In genomic region chr12:24960222-24960855, GRCh38 we compare ENCODE assay signal across 8 cellular contexts. TPM values are rescaled to one million over a fixed set of nuclear protein-coding genes. Genes with fewer than 3 reads are reported as not detected.
DNase-seq lines count a peak whose midpoint lies in the region; ATAC-seq, FAIRE-seq and TF ChIP-seq lines count a peak whose summit lies in the region.

No MANE protein-coding gene starts in this region.

- H3K14ac ChIP-seq in H1 (ENCODE audit: insufficient read length) = no peak overlapping the region

- no peak overlapping the region for H3K23ac ChIP-seq in H1 (ENCODE audit: insufficient read length)

- H2BK12ac ChIP-seq in H1 (ENCODE audit: low read depth, low read length) = peak overlapping the region; percentile 68; the same call in 1 of the 2 replicates

- H3K27me3 ChIP-seq in DND-41 (ENCODE audit: insufficient read depth, low read length, poor library complexity) (no peaks in the 10 kb centered on the region), H1 (replicated peaks in 1 of 4; ENCODE audit: control insufficient read depth in 3 of 4, extremely low read depth in 1 of 4, insufficient read depth in 3 of 4, low read length in 3 of 4) (no peaks in the 10 kb centered on the region), sigmoid colon (no peaks in the 10 kb centered on the region)

- H3K4me2 ChIP-seq in DND-41 (ENCODE audit: insufficient read depth, low read length) (no peak overlapping the region), H1 (ENCODE audit: insufficient read depth in 1 of 2, low read depth in 2 of 2, low read length in 2 of 2) (no peak overlapping the region)

- H2AK5ac ChIP-seq in H1 (ENCODE audit: low read depth, low read length) = peak overlapping the region; percentile 42; the same call in 1 of the 2 replicates

- ATAC-seq in DND-41 (ENCODE audit: insufficient read depth, low read depth) (peak; percentile 97), GM19372 (IDR thresholded peaks at IDR 0.05; ENCODE audit: low read depth, unreplicated experiment) (peak; percentile 75), HG03469 (IDR thresholded peaks at IDR 0.05; ENCODE audit: unreplicated experiment) (peak; percentile 87)

- POLR2A ChIA-PET in H1 (lab: Charles Lee; ENCODE audit: partially characterized antibody) = interaction anchor here (0.7 kb wide), 2 partner anchors 9 to 13 kb away, joined by 3 to 5 read pairs; no protein-coding TSS in a partner anchor

- TF ChIP-seq POLR2A in H1 (IDR thresholded peaks at IDR 0.05; ENCODE audit: control extremely low read depth in 1 of 2, low read depth in 2 of 2, low read length in 2 of 2) = no peak
- TF ChIP-seq POLR2A in sigmoid colon (IDR thresholded peaks at IDR 0.05) = no peak

- no peak overlapping the region for H2BK5ac ChIP-seq in H1 (ENCODE audit: low read depth, low read length)

- no peak overlapping the region for H2BK120ac ChIP-seq in H1 (replicated peaks; ENCODE audit: low read depth, low read length)

- H3K79me1 ChIP-seq in H1 (ENCODE audit: low read depth, low read length) = no peaks in the 10 kb centered on the region

- H4K8ac ChIP-seq in H1 (ENCODE audit: extremely low read depth, insufficient read depth, low read length) = no peak overlapping the region

- peak; percentile 79 for TF ChIP-seq CTCF in DND-41 (IDR thresholded peaks at IDR 0.05; ENCODE audit: borderline replicate concordance, extremely low read depth, low read length, poor library complexity, severe bottlenecking)
- TF ChIP-seq CTCF in H1 (IDR thresholded peaks at IDR 0.05; ENCODE audit: control extremely low read depth in 1 of 3, insufficient read depth in 1 of 3, low read depth in 1 of 3, low read length in 3 of 3) = peak; percentile 67 to 88 (median 85)
- TF ChIP-seq CTCF in sigmoid colon (IDR thresholded peaks at IDR 0.05) = no peak

- H2BK15ac ChIP-seq in H1 (ENCODE audit: low read length) = peak overlapping the region; percentile 6; the same call in 1 of the 2 replicates

- CTCF ChIA-PET in H1 (lab: Charles Lee; ENCODE audit: partially characterized antibody) = interaction anchor here (0.7 to 2.0 kb wide), 11 partner anchors 8 to 260 kb away, joined by 3 to 8 read pairs (median 3); no protein-coding TSS in a partner anchor

- H3K36me3 ChIP-seq in DND-41 (ENCODE audit: insufficient read depth, low read length) (no peaks in the 10 kb centered on the region), H1 (ENCODE audit: control insufficient read depth in 2 of 4, insufficient read depth in 4 of 4, low read length in 3 of 4) (no peaks in the 10 kb centered on the region), sigmoid colon (no peaks in the 10 kb centered on the region)

- H4K91ac ChIP-seq in H1 (replicated peaks; ENCODE audit: insufficient read length, low read length) = no peak overlapping the region

- H3K27ac ChIP-seq in DND-41 (ENCODE audit: low read length) = no peak overlapping the region
- no peak overlapping the region for H3K27ac ChIP-seq in H1 (ENCODE audit: low read depth, low read length)
- no peak overlapping the region for H3K27ac ChIP-seq in sigmoid colon

- H3K9ac ChIP-seq in DND-41 (ENCODE audit: low read depth, low read length) (no peak overlapping the region), H1 (replicated peaks in 1 of 4; ENCODE audit: extremely low read depth in 1 of 4, low read depth in 3 of 4, low read length in 3 of 4) (no peak overlapping the region)

- H4K20me1 ChIP-seq in DND-41 (ENCODE audit: insufficient read depth, low read length) (no peaks in the 10 kb centered on the region), H1 (replicated peaks in 1 of 2; ENCODE audit: control insufficient read depth in 1 of 2, insufficient read depth in 2 of 2, low read length in 2 of 2) (no peaks in the 10 kb centered on the region)

- no peak overlapping the region for H4K5ac ChIP-seq in H1 (ENCODE audit: insufficient read length, low read depth, low read length)

- WGBS in H1 (ENCODE audit: extremely low coverage in 1 of 2, insufficient coverage in 1 of 2, insufficient read length in 1 of 2, insufficient replicate concordance in 2 of 2, low coverage in 1 of 2, low lambda C conversion rate in 2 of 2, missing lambda C conversion rate in 1 of 2), 2 experiments = 0% methylated on average over 1 of the region's 2 CpGs; no CpG with 5 or more reads in 1 of the 2 experiments
- WGBS in sigmoid colon, 2 donors = 15 to 37% methylated on average over 2 of the region's 2 CpGs

- no peak overlapping the region; the same call in 1 of the 2 replicates for H2BK20ac ChIP-seq in H1 (ENCODE audit: low read length)

- intact Hi-C loops in sigmoid colon (cut with DNase I) = no loop called here

- TF ChIP-seq RAD21 in H1 (IDR thresholded peaks at IDR 0.05 in 1 of 2, conservative IDR thresholded peaks at IDR 0.05 in 1 of 2; ENCODE audit: low read depth in 2 of 2, low read length in 2 of 2) = peak; percentile 77 to 81

- H3K56ac ChIP-seq in H1 (replicated peaks; ENCODE audit: insufficient read length, low read depth, low read length) = no peak overlapping the region

- H2AFZ ChIP-seq in DND-41 (ENCODE audit: low read depth, low read length) (no peak overlapping the region), H1 (ENCODE audit: low read length) (no peak overlapping the region)

- no peaks in the 10 kb centered on the region for H3K79me2 ChIP-seq in DND-41 (ENCODE audit: insufficient read depth, low read length)
- no peaks in the 10 kb centered on the region for H3K79me2 ChIP-seq in H1 (ENCODE audit: control insufficient read depth in 1 of 2, insufficient read depth in 2 of 2, low read length in 2 of 2)

- DNase-seq in DND-41 = peak; percentile 64
- DNase-seq in SK-N-DZ (ENCODE audit: low spot score) = peak; percentile 64
- peak in 1 of 2 experiments; percentile 66 for DNase-seq in H1 (ENCODE audit: low read depth in 1 of 2, low spot score in 2 of 2)
- DNase-seq in occipital lobe (lab: John Stamatoyannopoulos, UW) = peak; percentile 4
- DNase-seq in NCI-H2196 (lab: John Stamatoyannopoulos, UW; ENCODE audit: unreplicated experiment) = no peak
- no peak for DNase-seq in sigmoid colon

- no peak overlapping the region for H3K4ac ChIP-seq in H1 (replicated peaks; ENCODE audit: insufficient read length, low read depth, low read length)

- no peaks in the 10 kb centered on the region for H3K23me2 ChIP-seq in H1 (ENCODE audit: low read depth, low read length)

- TF ChIP-seq EP300 in H1 (IDR thresholded peaks at IDR 0.05; ENCODE audit: borderline replicate concordance in 1 of 2, low read depth in 2 of 2, low read length in 2 of 2) (no peak), sigmoid colon (IDR thresholded peaks at IDR 0.05) (no peak)

- no peaks in the 10 kb centered on the region for H3K9me3 ChIP-seq in DND-41 (ENCODE audit: insufficient read depth, low read length, severe bottlenecking)
- H3K9me3 ChIP-seq in H1 (ENCODE audit: insufficient read depth in 2 of 2, low read depth in 1 of 2, low read length in 1 of 2) = 0 out of 4 replicates have a peak, but pooled peaks cover 0 to 3% of the 10 kb centered on the region in 2 experiments
- no peaks in the 10 kb centered on the region for H3K9me3 ChIP-seq in sigmoid colon

- H3K18ac ChIP-seq in H1 (ENCODE audit: extremely low read depth, low read length) = no peak overlapping the region

- peak; percentile 91 for FAIRE-seq in H1 (lab: Jason Lieb, UNC)

- H3K4me3 ChIP-seq in DND-41 (ENCODE audit: low read depth in 1 of 2, low read length in 2 of 2) = no peak overlapping the region
- no peak overlapping the region for H3K4me3 ChIP-seq in H1 (ENCODE audit: extremely low read depth in 1 of 4, insufficient read depth in 2 of 4, low read depth in 3 of 4, low read length in 4 of 4)
- H3K4me3 ChIP-seq in sigmoid colon = no peak overlapping the region

- H3K4me1 ChIP-seq in DND-41 (ENCODE audit: insufficient read depth, low read length) (no peaks in the 10 kb centered on the region), H1 (replicated peaks in 1 of 4; ENCODE audit: control insufficient read depth in 3 of 4, insufficient read depth in 4 of 4, low read length in 3 of 4) (no peaks in the 10 kb centered on the region; a peak in 1 of 7 replicates), sigmoid colon (no peaks in the 10 kb centered on the region)

RNA-seq across cellular contexts. Expression of gene BCAT1, which starts 11.4 kb away (rescaled TPM):
- 70.1 and 74.8 TPM in 2 replicates for polyA plus RNA-seq in SK-N-DZ (2014; cell fraction: cytosol; rRNA removed)
- 41.3 and 41.6 TPM in 2 replicates for polyA plus RNA-seq in SK-N-DZ (2014; cell fraction: nucleus; rRNA removed)
- 256 and 263 TPM in 2 replicates for total RNA-seq in H1 (2021; fragmentation: NEBNext Ultra II Directional; extraction: Animal tissue kit (Norgen Biotek cat#: 25700))
- polyA plus RNA-seq in H1 (2011; rRNA removed) = 16.0 and 19.7 TPM in 2 replicates
- polyA plus RNA-seq in H1 (2011; cell fraction: cytosol; rRNA removed) = 23.2 TPM
- polyA plus RNA-seq in H1 (2011; cell fraction: nucleus; rRNA removed) = 32.6 TPM
- polyA plus RNA-seq in H1 (2012, experiment 1 of 2) = 67.2 to 119 TPM (median 97.2 TPM) in 4 replicates
- 9.2 TPM for polyA plus RNA-seq in H1 (2012, experiment 2 of 2)
- polyA plus RNA-seq in H1 (2013, experiment 1 of 2) = 131 TPM
- 113 TPM for polyA plus RNA-seq in H1 (2013, experiment 2 of 2)
- 84.4 and 126 TPM in 2 replicates for polyA minus RNA-seq in H1 (2011; rRNA and poly(A)+ RNA removed)
- 64.7 TPM for polyA minus RNA-seq in H1 (2011; cell fraction: cytosol; rRNA and poly(A)+ RNA removed)
- polyA minus RNA-seq in H1 (2011; cell fraction: nucleus; rRNA and poly(A)+ RNA removed) = 186 TPM
- total RNA-seq in occipital lobe = 45.2 TPM
- 10 to 100 TPM in 3 of 4 donors, 1 to 10 TPM in 1; 7.9 to 20.3 (median 20.2) TPM for total RNA-seq in sigmoid colon
- 10 to 100 TPM in 1 of 3 donors, 1 to 10 TPM in 2; 2.1 to 12.0 (median 3.1) TPM for polyA plus RNA-seq in sigmoid colon

Comparison
In these comparisons a context has a peak if more than half of its experiments do, and no peak if none do; other contexts are left out.
1. DNase-seq: peak in DND-41 (single experiment), SK-N-DZ (single experiment) and occipital lobe (single experiment); none in NCI-H2196 (single experiment) and sigmoid colon (single experiment).
2. CTCF ChIP-seq: peak in DND-41 (single experiment) and H1 (3 of 3); none in sigmoid colon (0 of 4).
3. Peak in every context shown above with its lines, with median percentiles within 50 percentile points of each other: ATAC-seq.